ENCODE assay signal across 3 cellular contexts in genomic region chr11:10935015-10935564, GRCh38.
TF ChIP-seq lines count a peak whose summit lies in the region.

No MANE protein-coding gene starts in this region.

TF ChIP-seq in GM23338, 12 proteins besides CTCF, POLR2A, EP300 and RAD21 (continued from another document):
- TF ChIP-seq, protein P1, sequence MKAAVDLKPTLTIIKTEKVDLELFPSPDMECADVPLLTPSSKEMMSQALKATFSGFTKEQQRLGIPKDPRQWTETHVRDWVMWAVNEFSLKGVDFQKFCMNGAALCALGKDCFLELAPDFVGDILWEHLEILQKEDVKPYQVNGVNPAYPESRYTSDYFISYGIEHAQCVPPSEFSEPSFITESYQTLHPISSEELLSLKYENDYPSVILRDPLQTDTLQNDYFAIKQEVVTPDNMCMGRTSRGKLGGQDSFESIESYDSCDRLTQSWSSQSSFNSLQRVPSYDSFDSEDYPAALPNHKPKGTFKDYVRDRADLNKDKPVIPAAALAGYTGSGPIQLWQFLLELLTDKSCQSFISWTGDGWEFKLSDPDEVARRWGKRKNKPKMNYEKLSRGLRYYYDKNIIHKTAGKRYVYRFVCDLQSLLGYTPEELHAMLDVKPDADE (IDR thresholded peaks at IDR 0.05), result no peak
- TF ChIP-seq EZH2phosphoT487 (IDR thresholded peaks at IDR 0.05; ENCODE audit: unreplicated experiment) (no peak), POLR2AphosphoS5 (IDR thresholded peaks at IDR 0.05; ENCODE audit: low read depth) (no peak), ZNF331 (CRISPR knock-in tag; IDR thresholded peaks at IDR 0.05; ENCODE audit: low read depth) (no peak), JUNB (IDR thresholded peaks at IDR 0.05; ENCODE audit: unreplicated experiment) (no peak), STAT1 (IDR thresholded peaks at IDR 0.05; ENCODE audit: unreplicated experiment) (no peak)

TF ChIP-seq in WTC11, 78 proteins besides CTCF, POLR2A, EP300 and RAD21 (continued from another document):
- TF ChIP-seq, protein P2, sequence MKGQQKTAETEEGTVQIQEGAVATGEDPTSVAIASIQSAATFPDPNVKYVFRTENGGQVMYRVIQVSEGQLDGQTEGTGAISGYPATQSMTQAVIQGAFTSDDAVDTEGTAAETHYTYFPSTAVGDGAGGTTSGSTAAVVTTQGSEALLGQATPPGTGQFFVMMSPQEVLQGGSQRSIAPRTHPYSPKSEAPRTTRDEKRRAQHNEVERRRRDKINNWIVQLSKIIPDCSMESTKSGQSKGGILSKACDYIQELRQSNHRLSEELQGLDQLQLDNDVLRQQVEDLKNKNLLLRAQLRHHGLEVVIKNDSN (CRISPR knock-in tag; IDR thresholded peaks at IDR 0.05), result no peak
- TF ChIP-seq ZNF232 (CRISPR knock-in tag; IDR thresholded peaks at IDR 0.05) (no peak), NR3C1 (CRISPR knock-in tag; conservative IDR thresholded peaks at IDR 0.05; ENCODE audit: low read depth) (no peak), CDX4 (CRISPR knock-in tag; IDR thresholded peaks at IDR 0.05; ENCODE audit: borderline replicate concordance) (no peak), ZNF263 (CRISPR knock-in tag; IDR thresholded peaks at IDR 0.05; ENCODE audit: low read depth) (no peak), NR1H2 (CRISPR knock-in tag; IDR thresholded peaks at IDR 0.05) (no peak), ETV6 (CRISPR knock-in tag; IDR thresholded peaks at IDR 0.05) (no peak), ZNF425 (CRISPR knock-in tag; conservative IDR thresholded peaks at IDR 0.05) (no peak), ZBTB21 (CRISPR knock-in tag; IDR thresholded peaks at IDR 0.05; ENCODE audit: borderline replicate concordance) (no peak)
- TF ChIP-seq, protein P3, sequence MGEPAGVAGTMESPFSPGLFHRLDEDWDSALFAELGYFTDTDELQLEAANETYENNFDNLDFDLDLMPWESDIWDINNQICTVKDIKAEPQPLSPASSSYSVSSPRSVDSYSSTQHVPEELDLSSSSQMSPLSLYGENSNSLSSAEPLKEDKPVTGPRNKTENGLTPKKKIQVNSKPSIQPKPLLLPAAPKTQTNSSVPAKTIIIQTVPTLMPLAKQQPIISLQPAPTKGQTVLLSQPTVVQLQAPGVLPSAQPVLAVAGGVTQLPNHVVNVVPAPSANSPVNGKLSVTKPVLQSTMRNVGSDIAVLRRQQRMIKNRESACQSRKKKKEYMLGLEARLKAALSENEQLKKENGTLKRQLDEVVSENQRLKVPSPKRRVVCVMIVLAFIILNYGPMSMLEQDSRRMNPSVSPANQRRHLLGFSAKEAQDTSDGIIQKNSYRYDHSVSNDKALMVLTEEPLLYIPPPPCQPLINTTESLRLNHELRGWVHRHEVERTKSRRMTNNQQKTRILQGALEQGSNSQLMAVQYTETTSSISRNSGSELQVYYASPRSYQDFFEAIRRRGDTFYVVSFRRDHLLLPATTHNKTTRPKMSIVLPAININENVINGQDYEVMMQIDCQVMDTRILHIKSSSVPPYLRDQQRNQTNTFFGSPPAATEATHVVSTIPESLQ (CRISPR knock-in tag; IDR thresholded peaks at IDR 0.05), result no peak

TF ChIP-seq in HepG2, 621 proteins besides CTCF, POLR2A, EP300 and RAD21 (continued from another document):
- TF ChIP-seq ZBTB43 (CRISPR knock-in tag; conservative IDR thresholded peaks at IDR 0.05) (no peak), SNRNP70 (IDR thresholded peaks at IDR 0.05; ENCODE audit: low read depth, low read length) (no peak)
